In the genomic region with DNA sequence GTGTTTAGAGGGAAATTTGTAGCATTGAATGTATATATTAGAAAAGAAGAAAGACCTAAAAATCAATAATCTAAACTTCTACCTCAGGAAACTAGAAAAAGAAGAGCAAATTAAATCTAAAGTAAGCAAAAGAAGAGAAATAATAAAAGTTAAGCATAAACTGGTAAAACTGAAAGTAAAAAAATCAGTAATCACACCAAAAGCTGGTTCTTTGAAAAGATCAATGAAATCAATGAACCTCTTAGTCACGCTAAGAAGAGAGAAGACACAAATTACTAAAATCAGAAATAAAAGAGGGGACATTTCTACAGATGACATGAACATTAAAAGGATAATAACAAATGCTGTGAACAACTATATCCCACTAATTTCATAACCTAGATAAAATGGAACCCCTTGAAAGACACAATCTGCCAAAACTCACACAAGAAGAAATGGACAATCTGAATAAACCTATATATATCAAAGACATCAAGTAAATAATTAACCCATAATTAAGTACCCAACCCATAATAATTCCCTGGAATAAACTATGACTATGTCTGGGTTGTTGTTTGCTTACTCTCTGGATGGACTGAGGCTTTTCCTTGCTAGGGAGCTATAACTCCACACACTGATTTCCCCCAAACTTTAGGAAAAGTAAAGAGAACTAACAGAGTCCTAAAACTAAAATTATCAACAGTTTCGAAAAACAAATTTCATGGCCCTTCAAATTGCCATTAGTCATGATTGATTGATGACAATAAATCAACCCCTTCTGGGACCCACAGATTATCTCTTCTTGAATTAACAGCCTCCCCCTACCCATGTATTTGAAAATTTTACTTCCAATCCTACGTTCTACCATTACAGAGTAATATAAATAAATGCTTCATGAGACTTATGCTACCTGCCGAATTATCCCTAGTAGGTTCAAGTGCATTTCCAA, we compare ENCODE assay signal across 1 cellular context.
TF ChIP-seq lines count a peak whose summit lies in the region.

No MANE protein-coding gene starts in this region.

TF ChIP-seq in GM12878, 131 proteins besides CTCF, POLR2A, EP300 and RAD21:
- TF ChIP-seq ETV6 (conservative IDR thresholded peaks at IDR 0.05 in 1 of 2, IDR thresholded peaks at IDR 0.05 in 1 of 2; ENCODE audit: borderline replicate concordance in 1 of 2, low read depth in 1 of 2) (no peak), TCF7 (IDR thresholded peaks at IDR 0.05; ENCODE audit: borderline replicate concordance) (peak; percentile 75; the same call in 1 of the 2 replicates), STAT1 (conservative IDR thresholded peaks at IDR 0.05) (no peak), EGR1 (IDR thresholded peaks at IDR 0.05; ENCODE audit: borderline replicate concordance in 1 of 2, low read depth in 2 of 2, low read length in 2 of 2) (no peak), NFIC (IDR thresholded peaks at IDR 0.05; ENCODE audit: low read depth, low read length) (peak; percentile 37; the same call in 1 of the 2 replicates), SUPT20H (IDR thresholded peaks at IDR 0.05; ENCODE audit: borderline replicate concordance, control insufficient read depth, low read depth, low read length) (no peak), JUNB (IDR thresholded peaks at IDR 0.05) (no peak; the same call in 1 of the 2 replicates), FOXM1 (IDR thresholded peaks at IDR 0.05; ENCODE audit: low read depth, low read length) (peak; percentile 28; the same call in 1 of the 2 replicates)
- TF ChIP-seq, protein P1, sequence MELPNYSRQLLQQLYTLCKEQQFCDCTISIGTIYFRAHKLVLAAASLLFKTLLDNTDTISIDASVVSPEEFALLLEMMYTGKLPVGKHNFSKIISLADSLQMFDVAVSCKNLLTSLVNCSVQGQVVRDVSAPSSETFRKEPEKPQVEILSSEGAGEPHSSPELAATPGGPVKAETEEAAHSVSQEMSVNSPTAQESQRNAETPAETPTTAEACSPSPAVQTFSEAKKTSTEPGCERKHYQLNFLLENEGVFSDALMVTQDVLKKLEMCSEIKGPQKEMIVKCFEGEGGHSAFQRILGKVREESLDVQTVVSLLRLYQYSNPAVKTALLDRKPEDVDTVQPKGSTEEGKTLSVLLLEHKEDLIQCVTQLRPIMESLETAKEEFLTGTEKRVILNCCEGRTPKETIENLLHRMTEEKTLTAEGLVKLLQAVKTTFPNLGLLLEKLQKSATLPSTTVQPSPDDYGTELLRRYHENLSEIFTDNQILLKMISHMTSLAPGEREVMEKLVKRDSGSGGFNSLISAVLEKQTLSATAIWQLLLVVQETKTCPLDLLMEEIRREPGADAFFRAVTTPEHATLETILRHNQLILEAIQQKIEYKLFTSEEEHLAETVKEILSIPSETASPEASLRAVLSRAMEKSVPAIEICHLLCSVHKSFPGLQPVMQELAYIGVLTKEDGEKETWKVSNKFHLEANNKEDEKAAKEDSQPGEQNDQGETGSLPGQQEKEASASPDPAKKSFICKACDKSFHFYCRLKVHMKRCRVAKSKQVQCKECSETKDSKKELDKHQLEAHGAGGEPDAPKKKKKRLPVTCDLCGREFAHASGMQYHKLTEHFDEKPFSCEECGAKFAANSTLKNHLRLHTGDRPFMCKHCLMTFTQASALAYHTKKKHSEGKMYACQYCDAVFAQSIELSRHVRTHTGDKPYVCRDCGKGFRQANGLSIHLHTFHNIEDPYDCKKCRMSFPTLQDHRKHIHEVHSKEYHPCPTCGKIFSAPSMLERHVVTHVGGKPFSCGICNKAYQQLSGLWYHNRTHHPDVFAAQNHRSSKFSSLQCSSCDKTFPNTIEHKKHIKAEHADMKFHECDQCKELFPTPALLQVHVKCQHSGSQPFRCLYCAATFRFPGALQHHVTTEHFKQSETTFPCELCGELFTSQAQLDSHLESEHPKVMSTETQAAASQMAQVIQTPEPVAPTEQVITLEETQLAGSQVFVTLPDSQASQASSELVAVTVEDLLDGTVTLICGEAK (IDR thresholded peaks at IDR 0.05; ENCODE audit: borderline replicate concordance): no peak
- TF ChIP-seq, protein P2, sequence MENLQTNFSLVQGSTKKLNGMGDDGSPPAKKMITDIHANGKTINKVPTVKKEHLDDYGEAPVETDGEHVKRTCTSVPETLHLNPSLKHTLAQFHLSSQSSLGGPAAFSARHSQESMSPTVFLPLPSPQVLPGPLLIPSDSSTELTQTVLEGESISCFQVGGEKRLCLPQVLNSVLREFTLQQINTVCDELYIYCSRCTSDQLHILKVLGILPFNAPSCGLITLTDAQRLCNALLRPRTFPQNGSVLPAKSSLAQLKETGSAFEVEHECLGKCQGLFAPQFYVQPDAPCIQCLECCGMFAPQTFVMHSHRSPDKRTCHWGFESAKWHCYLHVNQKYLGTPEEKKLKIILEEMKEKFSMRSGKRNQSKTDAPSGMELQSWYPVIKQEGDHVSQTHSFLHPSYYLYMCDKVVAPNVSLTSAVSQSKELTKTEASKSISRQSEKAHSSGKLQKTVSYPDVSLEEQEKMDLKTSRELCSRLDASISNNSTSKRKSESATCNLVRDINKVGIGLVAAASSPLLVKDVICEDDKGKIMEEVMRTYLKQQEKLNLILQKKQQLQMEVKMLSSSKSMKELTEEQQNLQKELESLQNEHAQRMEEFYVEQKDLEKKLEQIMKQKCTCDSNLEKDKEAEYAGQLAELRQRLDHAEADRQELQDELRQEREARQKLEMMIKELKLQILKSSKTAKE (IDR thresholded peaks at IDR 0.05; ENCODE audit: low read depth, poor library complexity, severe bottlenecking): no peak
- TF ChIP-seq, protein P3, sequence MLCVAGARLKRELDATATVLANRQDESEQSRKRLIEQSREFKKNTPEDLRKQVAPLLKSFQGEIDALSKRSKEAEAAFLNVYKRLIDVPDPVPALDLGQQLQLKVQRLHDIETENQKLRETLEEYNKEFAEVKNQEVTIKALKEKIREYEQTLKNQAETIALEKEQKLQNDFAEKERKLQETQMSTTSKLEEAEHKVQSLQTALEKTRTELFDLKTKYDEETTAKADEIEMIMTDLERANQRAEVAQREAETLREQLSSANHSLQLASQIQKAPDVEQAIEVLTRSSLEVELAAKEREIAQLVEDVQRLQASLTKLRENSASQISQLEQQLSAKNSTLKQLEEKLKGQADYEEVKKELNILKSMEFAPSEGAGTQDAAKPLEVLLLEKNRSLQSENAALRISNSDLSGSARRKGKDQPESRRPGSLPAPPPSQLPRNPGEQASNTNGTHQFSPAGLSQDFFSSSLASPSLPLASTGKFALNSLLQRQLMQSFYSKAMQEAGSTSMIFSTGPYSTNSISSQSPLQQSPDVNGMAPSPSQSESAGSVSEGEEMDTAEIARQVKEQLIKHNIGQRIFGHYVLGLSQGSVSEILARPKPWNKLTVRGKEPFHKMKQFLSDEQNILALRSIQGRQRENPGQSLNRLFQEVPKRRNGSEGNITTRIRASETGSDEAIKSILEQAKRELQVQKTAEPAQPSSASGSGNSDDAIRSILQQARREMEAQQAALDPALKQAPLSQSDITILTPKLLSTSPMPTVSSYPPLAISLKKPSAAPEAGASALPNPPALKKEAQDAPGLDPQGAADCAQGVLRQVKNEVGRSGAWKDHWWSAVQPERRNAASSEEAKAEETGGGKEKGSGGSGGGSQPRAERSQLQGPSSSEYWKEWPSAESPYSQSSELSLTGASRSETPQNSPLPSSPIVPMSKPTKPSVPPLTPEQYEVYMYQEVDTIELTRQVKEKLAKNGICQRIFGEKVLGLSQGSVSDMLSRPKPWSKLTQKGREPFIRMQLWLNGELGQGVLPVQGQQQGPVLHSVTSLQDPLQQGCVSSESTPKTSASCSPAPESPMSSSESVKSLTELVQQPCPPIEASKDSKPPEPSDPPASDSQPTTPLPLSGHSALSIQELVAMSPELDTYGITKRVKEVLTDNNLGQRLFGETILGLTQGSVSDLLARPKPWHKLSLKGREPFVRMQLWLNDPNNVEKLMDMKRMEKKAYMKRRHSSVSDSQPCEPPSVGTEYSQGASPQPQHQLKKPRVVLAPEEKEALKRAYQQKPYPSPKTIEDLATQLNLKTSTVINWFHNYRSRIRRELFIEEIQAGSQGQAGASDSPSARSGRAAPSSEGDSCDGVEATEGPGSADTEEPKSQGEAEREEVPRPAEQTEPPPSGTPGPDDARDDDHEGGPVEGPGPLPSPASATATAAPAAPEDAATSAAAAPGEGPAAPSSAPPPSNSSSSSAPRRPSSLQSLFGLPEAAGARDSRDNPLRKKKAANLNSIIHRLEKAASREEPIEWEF (IDR thresholded peaks at IDR 0.05; ENCODE audit: insufficient replicate concordance, low read depth, low read length): peak; percentile 53
